Comparison of ENCODE assay signal across 16 cellular contexts in the genomic region with DNA sequence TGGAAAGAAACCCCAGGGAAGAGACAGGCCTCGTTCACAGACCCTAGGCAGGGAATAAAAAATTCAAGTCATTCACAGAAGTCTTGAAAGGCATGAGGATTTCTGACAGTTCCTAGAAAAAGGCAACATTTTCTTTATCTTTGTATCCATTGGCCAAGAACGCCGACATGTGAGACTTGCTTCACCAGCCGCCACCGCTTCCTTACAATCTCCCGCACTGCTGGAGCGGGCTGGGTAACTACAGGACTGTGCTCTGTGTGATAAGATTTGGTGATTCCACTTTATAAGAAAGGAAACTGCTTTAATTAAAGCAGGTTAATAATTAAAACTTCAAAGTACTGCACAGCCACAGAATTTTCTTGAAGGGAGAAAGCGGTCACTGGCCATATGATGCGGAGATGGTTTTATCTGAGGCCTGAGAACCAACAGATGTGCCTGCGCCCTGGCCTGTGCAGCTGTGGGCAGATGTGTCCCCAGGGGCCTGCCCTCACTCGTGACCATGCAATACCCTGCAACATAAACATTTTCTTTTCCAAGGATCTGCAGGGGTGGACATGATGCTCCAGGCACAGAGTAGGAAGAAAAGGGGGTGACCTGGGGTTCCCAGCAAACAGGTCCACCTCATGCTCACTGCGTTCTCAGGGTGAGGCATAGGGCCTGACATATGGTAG. TPM values are rescaled to one million over a fixed set of nuclear protein-coding genes. Genes with fewer than 3 reads are reported as not detected.
DNase-seq lines count a peak whose midpoint lies in the region; ATAC-seq, FAIRE-seq and TF ChIP-seq lines count a peak whose summit lies in the region.
"Had no signal": no experiment of that assay in that cellular context is flagged by ENCODE, and none has a peak within 500 bp of the region (broad histone marks: within the 10 kb centered on the region; RNA-seq: fewer than 3 reads in every experiment).

No MANE protein-coding gene starts in this region.

- POLR2A ChIA-PET in K562 (lab: Yijun Ruan, JAX): no interaction called here

- no peaks in the 10 kb centered on the region for H3K27me3 ChIP-seq in K562 (ENCODE audit: control insufficient read depth in 2 of 2, insufficient read depth in 2 of 2, low read length in 2 of 2)
- no peaks in the 10 kb centered on the region for H3K27me3 ChIP-seq in osteoblast (ENCODE audit: insufficient read depth, low read length)
- H3K27me3 ChIP-seq: dorsolateral prefrontal cortex, gastrocnemius medialis, upper lobe of left lung had no signal

- H2AFZ ChIP-seq in K562 (ENCODE audit: low read depth, low read length) (no peak overlapping the region), osteoblast (ENCODE audit: low read length) (no peak overlapping the region)

- CTCF ChIA-PET in K562 (lab: Yijun Ruan, JAX; ENCODE audit: low intra/inter-chr PET ratio): interaction anchor here (0.6 kb wide), 1 partner anchor 17 kb away, joined by 5 read pairs; no protein-coding TSS in a partner anchor

- TF ChIP-seq CTCF in C4-2B (conservative IDR thresholded peaks at IDR 0.05) (no peak), K562 (IDR thresholded peaks at IDR 0.05 in 2 of 3, conservative IDR thresholded peaks at IDR 0.05 in 1 of 3; ENCODE audit: insufficient read depth in 2 of 3, low read depth in 1 of 3, low read length in 3 of 3) (no peak), osteoblast (IDR thresholded peaks at IDR 0.05; ENCODE audit: extremely low read depth, low read depth, low read length) (no peak)

- in situ Hi-C loops in K562 (cut with MboI): no loop called here

- H4K20me1 ChIP-seq in K562 (replicated peaks; ENCODE audit: control insufficient read depth, insufficient read depth, low read length): 0 out of 2 replicates have a peak, but pooled peaks cover 5% of the 10 kb centered on the region
- peaks cover 21% of the 10 kb centered on the region for H4K20me1 ChIP-seq in osteoblast (ENCODE audit: insufficient read depth, low read length)

- H3K79me2 ChIP-seq in K562 (ENCODE audit: control insufficient read depth, insufficient read depth, low read length): no peaks in the 10 kb centered on the region
- H3K79me2 ChIP-seq in osteoblast (ENCODE audit: insufficient read depth, low read length): peaks cover 55% of the 10 kb centered on the region

- WGBS in K562 (ENCODE audit: insufficient coverage, low coverage, missing lambda C conversion rate): 47% methylated on average over 12 of the region's 12 CpGs

- H3K27ac ChIP-seq in C4-2B (peak overlapping the region; percentile 1; the same call in 1 of the 2 replicates), K562 (ENCODE audit: extremely low read depth, low read depth, low read length) (no peak overlapping the region), osteoblast (ENCODE audit: low read depth, low read length) (no peak overlapping the region)
- H3K27ac ChIP-seq: gastrocnemius medialis, prostate gland, upper lobe of left lung had no signal

- TSS peak; percentile 23 for BruUV-seq in K562 (replicated peaks; lab: Mats Ljungman, UMichigan)

- no peak for TF ChIP-seq POLR2A in K562 (conservative IDR thresholded peaks at IDR 0.05)

- peak; percentile 49 for FAIRE-seq in K562 (lab: Jason Lieb, UNC)

- H3K4me1 ChIP-seq in K562 (replicated peaks in 1 of 2; ENCODE audit: control insufficient read depth in 2 of 2, insufficient read depth in 2 of 2, low read length in 2 of 2) (peaks cover 11 to 36% of the 10 kb centered on the region in 2 experiments; a peak in 4 of 5 replicates), osteoblast (ENCODE audit: insufficient read depth, low read length) (no peaks in the 10 kb centered on the region)
- H3K4me1 ChIP-seq: HAP-1 had no signal

- TF ChIP-seq RAD21 in K562 (CRISPR knock-in tag; conservative IDR thresholded peaks at IDR 0.05 in 1 of 2, IDR thresholded peaks at IDR 0.05 in 1 of 2): no peak

- no peak overlapping the region for H3K4me2 ChIP-seq in K562 (ENCODE audit: insufficient read depth, low read length)
- no peak overlapping the region for H3K4me2 ChIP-seq in osteoblast (ENCODE audit: insufficient read depth, low read length)
- H3K4me2 ChIP-seq: smooth muscle cell had no signal

- no peak overlapping the region for H3K9ac ChIP-seq in K562 (ENCODE audit: insufficient read depth in 1 of 2, low read depth in 2 of 2, low read length in 2 of 2)

- TF ChIP-seq EP300 in K562 (IDR thresholded peaks at IDR 0.05; ENCODE audit: low read length): no peak

- H3K9me1 ChIP-seq in K562 (ENCODE audit: control insufficient read depth, insufficient read depth, low read length): no peaks in the 10 kb centered on the region

- no peaks in the 10 kb centered on the region for H3K9me3 ChIP-seq in K562 (replicated peaks; ENCODE audit: control insufficient read depth, insufficient read depth, low read depth, low read length)
- no peaks in the 10 kb centered on the region for H3K9me3 ChIP-seq in osteoblast (ENCODE audit: low read depth, low read length)
- H3K9me3 ChIP-seq: gastrocnemius medialis, HAP-1, prostate gland, upper lobe of left lung had no signal

- intact Hi-C loops in K562 (cut with micrococcal nuclease): no loop called here

- ATAC-seq in K562 (no peak), GM19328 (IDR thresholded peaks at IDR 0.05; ENCODE audit: unreplicated experiment) (no peak), GM18907 (IDR thresholded peaks at IDR 0.05; ENCODE audit: unreplicated experiment) (no peak)
- ATAC-seq: gastrocnemius medialis had no signal

- no peak overlapping the region for H3K4me3 ChIP-seq in K562
- no peak overlapping the region for H3K4me3 ChIP-seq in osteoblast (ENCODE audit: insufficient read depth, low read length)
- H3K4me3 ChIP-seq: dorsolateral prefrontal cortex, gastrocnemius medialis, HAP-1, prostate gland, smooth muscle cell, upper lobe of left lung had no signal

- DNase-seq in D341Med (ENCODE audit: low spot score) (peak; percentile 28), K562 (ENCODE audit: extremely low read depth in 1 of 4, low spot score in 3 of 4) (peak in 1 of 4 experiments; percentile 45), osteoblast (ENCODE audit: insufficient read length, low spot score, missing footprints) (peak; percentile 32)
- DNase-seq in stimulated activated CD4-positive, alpha-beta T cell treated with anti-CD3 and anti-CD28 coated beads, Interleukin-1b, Interleukin-23, amount 100 ng/mL, for 48 hours: no peak
- DNase-seq: DMS79, kidney glomerular epithelial cell, NCI-H2107 had no signal

- H3K36me3 ChIP-seq in K562 (ENCODE audit: control insufficient read depth, insufficient read depth, low read length) (peaks cover 78% of the 10 kb centered on the region; the same call in 2 of the 3 replicates), osteoblast (ENCODE audit: insufficient read depth, low read length) (peaks cover 64% of the 10 kb centered on the region)

RNA-seq across cellular contexts. Expression of gene LGALS3BP, which starts 13.0 kb away (rescaled TPM):
- total RNA-seq in K562 (2011; cell fraction: chromatin; rRNA removed; ENCODE audit: low replicate concordance): 1.6 and 6.3 TPM in 2 replicates
- total RNA-seq in K562 (2011; cell fraction: nucleolus; rRNA removed): 7.7 and 7.8 TPM in 2 replicates
- total RNA-seq in K562 (2011; cell fraction: nucleoplasm; rRNA removed): 4.3 and 5.4 TPM in 2 replicates
- 4.8 and 5.9 TPM in 2 replicates for total RNA-seq in K562 (2014; rRNA removed)
- total RNA-seq in K562 (2014; rRNA removed; fragmentation: Illumina TruSeq; extraction: Trizol): 0.73 and 1.4 TPM in 2 replicates
- total RNA-seq in K562 (2015; rRNA removed; fragmentation: Illumina TruSeq; extraction: Trizol): 4.4 and 4.7 TPM in 2 replicates
- total RNA-seq in K562 (2021): 5.3 and 8.7 TPM in 2 replicates
- 0.68 and 2.4 TPM in 2 replicates for polyA plus RNA-seq in K562 (2011; rRNA removed)
- 1.2 and 2.3 TPM in 2 replicates for polyA plus RNA-seq in K562 (2011; cell fraction: cytosol; rRNA removed)
- polyA plus RNA-seq in K562 (2011; cell fraction: nucleus; rRNA removed): 3.9 and 8.1 TPM in 2 replicates
- 8.6 and 29.2 TPM in 2 replicates for polyA plus RNA-seq in K562 (2012)
- polyA plus RNA-seq in K562 (2014; fragmentation: Illumina TruSeq; extraction: Trizol): 3.8 and 4.2 TPM in 2 replicates
- polyA plus RNA-seq in K562 (2014; fragmentation: Nextera tagmentation; extraction: Ambion mirVana): under 1 TPM; 0.39 to 0.59 TPM
- 3.2 and 3.3 TPM in 2 replicates for polyA plus RNA-seq in K562 (2014; rRNA removed)
- polyA minus RNA-seq in K562 (2011; rRNA and poly(A)+ RNA removed): 1.1 and 1.3 TPM in 2 replicates
- 4.7 and 6.4 TPM in 2 replicates for polyA minus RNA-seq in K562 (2011; cell fraction: cytosol; rRNA and poly(A)+ RNA removed)
- 1.4 and 2.8 TPM in 2 replicates for polyA minus RNA-seq in K562 (2011; cell fraction: nucleus; rRNA and poly(A)+ RNA removed)
- total RNA-seq in osteoblast: 388 and 457 TPM in 2 replicates

RNA-seq across cellular contexts. Expression of gene CANT1, which starts 16.9 kb away (rescaled TPM):
- total RNA-seq in K562 (2011; cell fraction: chromatin; rRNA removed; ENCODE audit: low replicate concordance): 43.0 and 99.3 TPM in 2 replicates
- 96.1 and 114 TPM in 2 replicates for total RNA-seq in K562 (2011; cell fraction: nucleolus; rRNA removed)
- total RNA-seq in K562 (2011; cell fraction: nucleoplasm; rRNA removed): 74.2 and 76.3 TPM in 2 replicates
- total RNA-seq in K562 (2014; rRNA removed) (25.7 and 30.6 TPM in 2 replicates), K562 (2014; rRNA removed; fragmentation: Illumina TruSeq; extraction: Trizol) (12.6 and 13.9 TPM in 2 replicates), K562 (2015; rRNA removed; fragmentation: Illumina TruSeq; extraction: Trizol) (21.6 and 23.9 TPM in 2 replicates), K562 (2021) (66.4 and 68.4 TPM in 2 replicates), osteoblast (49.2 and 51.3 TPM in 2 replicates)
- polyA plus RNA-seq in K562 (2011; rRNA removed) (22.5 and 27.2 TPM in 2 replicates), K562 (2014; fragmentation: Illumina TruSeq; extraction: Trizol) (25.8 and 29.2 TPM in 2 replicates), K562 (2014; fragmentation: Nextera tagmentation; extraction: Ambion mirVana) (1 to 10 TPM; 2.7 to 2.9 TPM), K562 (2014; rRNA removed) (24.9 and 25.2 TPM in 2 replicates)
- 22.3 and 42.0 TPM in 2 replicates for polyA plus RNA-seq in K562 (2011; cell fraction: cytosol; rRNA removed)
- 19.9 and 27.7 TPM in 2 replicates for polyA plus RNA-seq in K562 (2011; cell fraction: nucleus; rRNA removed)
- polyA plus RNA-seq in K562 (2012): 50.7 and 73.7 TPM in 2 replicates
- polyA minus RNA-seq in K562 (2011; rRNA and poly(A)+ RNA removed): 26.4 and 26.9 TPM in 2 replicates
- polyA minus RNA-seq in K562 (2011; cell fraction: cytosol; rRNA and poly(A)+ RNA removed): 29.2 and 54.9 TPM in 2 replicates
- 12.3 and 17.8 TPM in 2 replicates for polyA minus RNA-seq in K562 (2011; cell fraction: nucleus; rRNA and poly(A)+ RNA removed)

RNA-seq across cellular contexts. Expression of gene C1QTNF1, which starts 31.3 kb away (rescaled TPM):
- total RNA-seq in K562 (2011; cell fraction: chromatin; rRNA removed; ENCODE audit: low replicate concordance): not detected in 2 replicates
- total RNA-seq in K562 (2011; cell fraction: nucleolus; rRNA removed): not detected in 2 replicates
- not detected in 2 replicates for total RNA-seq in K562 (2011; cell fraction: nucleoplasm; rRNA removed)
- total RNA-seq in K562 (2014; rRNA removed): not detected in 2 replicates
- not detected in 2 replicates for total RNA-seq in K562 (2014; rRNA removed; fragmentation: Illumina TruSeq; extraction: Trizol)
- not detected in 2 replicates for total RNA-seq in K562 (2015; rRNA removed; fragmentation: Illumina TruSeq; extraction: Trizol)
- 0.09 and 0.22 TPM in 2 replicates for total RNA-seq in K562 (2021)
- not detected in 2 replicates for polyA plus RNA-seq in K562 (2011; rRNA removed)
- not detected in 2 replicates for polyA plus RNA-seq in K562 (2011; cell fraction: cytosol; rRNA removed)
- polyA plus RNA-seq in K562 (2011; cell fraction: nucleus; rRNA removed): not detected in 2 replicates
- polyA plus RNA-seq in K562 (2012): not detected in 2 replicates
- not detected in 2 replicates for polyA plus RNA-seq in K562 (2014; fragmentation: Illumina TruSeq; extraction: Trizol)
- polyA plus RNA-seq in K562 (2014; fragmentation: Nextera tagmentation; extraction: Ambion mirVana): not detected
- polyA plus RNA-seq in K562 (2014; rRNA removed): not detected in 2 replicates
- polyA minus RNA-seq in K562 (2011; rRNA and poly(A)+ RNA removed): not detected in 2 replicates
- polyA minus RNA-seq in K562 (2011; cell fraction: cytosol; rRNA and poly(A)+ RNA removed): not detected in 2 replicates
- polyA minus RNA-seq in K562 (2011; cell fraction: nucleus; rRNA and poly(A)+ RNA removed): not detected in 2 replicates
- total RNA-seq in osteoblast: 13.8 and 14.4 TPM in 2 replicates

Comparison
In these comparisons a context has a peak if more than half of its experiments do, and no peak if none do; other contexts are left out.
1. RNA of gene LGALS3BP, which starts 13.0 kb away (total RNA-seq): 388 to 457 TPM in osteoblast; 0.73 to 8.7 TPM in K562; every median in the first group is over 10 times any median in the second.
2. RNA of gene C1QTNF1, which starts 31.3 kb away (total RNA-seq): 13.8 to 14.4 TPM in osteoblast; 0.09 to 0.22 TPM in K562; every median in the first group is over 10 times any median in the second.